29 cellular contexts compared by ENCODE assay signal in the genomic region with DNA sequence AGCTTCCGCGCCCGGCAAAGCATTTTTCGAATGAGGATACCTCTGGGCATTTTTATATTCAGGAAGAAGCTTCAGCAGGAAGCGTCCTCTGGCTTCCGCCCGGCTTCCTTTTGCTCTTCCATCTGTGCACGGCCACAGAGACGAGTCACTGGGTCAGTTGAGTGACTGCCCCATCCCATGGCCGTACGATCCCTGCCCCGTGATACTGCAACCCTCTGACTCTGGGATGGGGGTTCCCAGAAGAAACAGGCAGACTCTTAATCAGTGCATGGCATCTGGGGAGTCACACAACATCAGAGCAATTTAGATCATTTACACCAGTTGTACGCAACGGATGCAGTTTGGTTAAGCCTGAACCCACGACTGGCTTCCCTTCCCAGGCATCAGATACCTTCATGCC. TPM values are rescaled to one million over a fixed set of nuclear protein-coding genes. Genes with fewer than 3 reads are reported as not detected.
"Had no signal": no experiment of that assay in that cellular context is flagged by ENCODE, and none has a peak within 500 bp of the region (broad histone marks: within the 10 kb centered on the region; RNA-seq: fewer than 3 reads in every experiment).

No MANE protein-coding gene starts in this region.

- H3K36me3 ChIP-seq: heart left ventricle, left ventricle myocardium inferior, pancreas, prostate gland, thyroid gland, transverse colon, upper lobe of right lung had no signal

- H3K27me3 ChIP-seq: pancreas, thyroid gland, transverse colon, upper lobe of right lung had no signal

- H3K4me3 Mint-ChIP-seq: immature natural killer cell; naive thymus-derived CD4-positive, alpha-beta T cell; natural killer cell treated with Interleukin-12 subunit alpha and Interleukin-12 subunit beta and Interleukin-15 and Interleukin-18, amount 100 ng/mL, for 72 hours; neural crest cell; stimulated activated naive B cell treated with anti-CD40 and anti-IgM and Interleukin-4, amounts not matched to agents 10 μg/mL and 1 μg/mL and 100 μg/mL, for 72 hours had no signal

- H3K9me3 Mint-ChIP-seq: natural killer cell treated with Interleukin-12 subunit alpha and Interleukin-12 subunit beta and Interleukin-15 and Interleukin-18, amount 100 ng/mL, for 72 hours; neural crest cell; stimulated activated naive B cell treated with anti-CD40 and anti-IgM and Interleukin-4, amounts not matched to agents 10 μg/mL and 1 μg/mL and 100 μg/mL, for 72 hours had no signal

- ATAC-seq: heart left ventricle; mucosa of descending colon; naive thymus-derived CD4-positive, alpha-beta T cell; natural killer cell treated with Interleukin-12 subunit alpha and Interleukin-12 subunit beta and Interleukin-15 and Interleukin-18, amount 100 ng/mL, for 72 hours; pancreas; right cardiac atrium; sciatic nerve; stimulated activated naive B cell treated with anti-CD40 and anti-IgM and Interleukin-4, amounts not matched to agents 10 μg/mL and 1 μg/mL and 100 μg/mL, for 72 hours; stimulated activated naive CD8-positive, alpha-beta T cell treated with anti-CD3 and anti-CD28 coated beads, Interleukin-15, Interleukin-2, amounts not matched to agents 100 U/mL and 50 U/mL, for 24 hours; upper lobe of right lung had no signal

- H3K4me1 ChIP-seq: pancreas, prostate gland, thyroid gland, transverse colon, upper lobe of right lung had no signal

- H3K27ac Mint-ChIP-seq: immature natural killer cell; naive thymus-derived CD4-positive, alpha-beta T cell; natural killer cell treated with Interleukin-12 subunit alpha and Interleukin-12 subunit beta and Interleukin-15 and Interleukin-18, amount 100 ng/mL, for 72 hours; stimulated activated naive B cell treated with anti-CD40 and anti-IgM and Interleukin-4, amounts not matched to agents 10 μg/mL and 1 μg/mL and 100 μg/mL, for 72 hours had no signal

- H3K9me3 ChIP-seq: heart left ventricle, left ventricle myocardium inferior, mucosa of descending colon, pancreas, prostate gland, thyroid gland, transverse colon, upper lobe of right lung had no signal

- H3K27ac ChIP-seq: heart left ventricle, left ventricle myocardium inferior, pancreas, prostate gland, skin epidermis, thyroid gland, transverse colon, upper lobe of right lung had no signal

- H3K4me1 Mint-ChIP-seq: immature natural killer cell; naive thymus-derived CD4-positive, alpha-beta T cell; stimulated activated naive B cell treated with anti-CD40 and anti-IgM and Interleukin-4, amounts not matched to agents 10 μg/mL and 1 μg/mL and 100 μg/mL, for 72 hours had no signal

- H3K36me3 Mint-ChIP-seq: immature natural killer cell; naive thymus-derived CD4-positive, alpha-beta T cell; natural killer cell treated with Interleukin-12 subunit alpha and Interleukin-12 subunit beta and Interleukin-15 and Interleukin-18, amount 100 ng/mL, for 72 hours; stimulated activated naive B cell treated with anti-CD40 and anti-IgM and Interleukin-4, amounts not matched to agents 10 μg/mL and 1 μg/mL and 100 μg/mL, for 72 hours had no signal

- H3K4me3 ChIP-seq: heart left ventricle, left ventricle myocardium inferior, lung, mucosa of descending colon, pancreas, prostate gland, skin epidermis, thyroid gland, transverse colon, upper lobe of right lung had no signal

- DNase-seq: heart left ventricle; hypothalamus; immature natural killer cell; left ventricle myocardium inferior; mesendoderm; midbrain; mucosa of descending colon; naive thymus-derived CD4-positive, alpha-beta T cell; nucleus accumbens; pancreas; posterior cingulate gyrus; retina; stimulated activated CD4-positive, alpha-beta T cell treated with anti-CD3 and anti-CD28 coated beads, Interleukin-12 subunit alpha, Interleukin-12 subunit beta, amount 100 ng/mL, for 4 hours; stimulated activated CD4-positive, alpha-beta T cell treated with anti-CD3 and anti-CD28 coated beads, Interleukin-15, amount 100 ng/mL, for 24 hours; stimulated activated CD4-positive, alpha-beta T cell treated with anti-CD3 and anti-CD28 coated beads, Interleukin-2, amount 100 ng/mL, for 24 hours; stimulated activated CD4-positive, alpha-beta T cell treated with anti-CD3 and anti-CD28 coated beads, Interleukin-4, amount 100 ng/mL, for 1 hour; stimulated activated naive B cell treated with anti-CD40 and anti-IgM and Interleukin-4, amounts not matched to agents 10 μg/mL and 1 μg/mL and 100 μg/mL, for 72 hours; stimulated activated naive CD8-positive, alpha-beta T cell treated with anti-CD3 and anti-CD28 coated beads, Interleukin-15, Interleukin-2, amounts not matched to agents 100 U/mL and 50 U/mL, for 24 hours; substantia nigra; thyroid gland; transverse colon; upper lobe of right lung had no signal

RNA-seq across cellular contexts. Expression of gene SLC4A3, which starts 40.9 kb away (rescaled TPM):
- total RNA-seq: natural killer cell treated with Interleukin-12 subunit alpha and Interleukin-12 subunit beta and Interleukin-15 and Interleukin-18, amount 100 ng/mL, for 72 hours had no signal
- polyA plus RNA-seq: naive thymus-derived CD4-positive, alpha-beta T cell had no signal
